ENCODE assay signal across 1 cellular context in genomic region chr1:150267896-150268295, GRCh38.
TF ChIP-seq lines count a peak whose summit lies in the region.

No MANE protein-coding gene starts in this region.

TF ChIP-seq in GM12878, 131 proteins besides CTCF, POLR2A, EP300 and RAD21:
- TF ChIP-seq RELB (IDR thresholded peaks at IDR 0.05; ENCODE audit: low read depth), result no peak
- no peak for TF ChIP-seq FOS (IDR thresholded peaks at IDR 0.05; ENCODE audit: borderline replicate concordance, extremely low read depth, insufficient read length)
- TF ChIP-seq PAX8 (IDR thresholded peaks at IDR 0.05), result no peak
- no peak for TF ChIP-seq ATF3 (IDR thresholded peaks at IDR 0.05; ENCODE audit: borderline replicate concordance, extremely low read depth, low read depth, low read length)
- TF ChIP-seq POU2F2 (IDR thresholded peaks at IDR 0.05; ENCODE audit: borderline replicate concordance, low read depth, low read length), result no peak
- no peak for TF ChIP-seq ZBTB40 (IDR thresholded peaks at IDR 0.05; ENCODE audit: borderline replicate concordance)
- TF ChIP-seq POLR2AphosphoS5 (IDR thresholded peaks at IDR 0.05; ENCODE audit: low read length), result no peak
- no peak for TF ChIP-seq HDAC2 (IDR thresholded peaks at IDR 0.05)
- TF ChIP-seq ZNF274 (IDR thresholded peaks at IDR 0.05; ENCODE audit: insufficient read depth, insufficient read length), result no peak
- TF ChIP-seq BACH1 (IDR thresholded peaks at IDR 0.05; ENCODE audit: borderline replicate concordance), result no peak
- TF ChIP-seq ZNF592 (IDR thresholded peaks at IDR 0.05), result no peak
- no peak for TF ChIP-seq SMARCA5 (IDR thresholded peaks at IDR 0.05)
- TF ChIP-seq BMI1 (IDR thresholded peaks at IDR 0.05; ENCODE audit: borderline replicate concordance), result no peak
- TF ChIP-seq, protein P1, sequence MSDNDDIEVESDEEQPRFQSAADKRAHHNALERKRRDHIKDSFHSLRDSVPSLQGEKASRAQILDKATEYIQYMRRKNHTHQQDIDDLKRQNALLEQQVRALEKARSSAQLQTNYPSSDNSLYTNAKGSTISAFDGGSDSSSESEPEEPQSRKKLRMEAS (IDR thresholded peaks at IDR 0.05; ENCODE audit: low read depth, low read length), result no peak
- TF ChIP-seq POLR2AphosphoS2 (IDR thresholded peaks at IDR 0.05; ENCODE audit: low read depth, low read length), result no peak
- no peak for TF ChIP-seq FOXM1 (IDR thresholded peaks at IDR 0.05; ENCODE audit: low read depth, low read length)
- TF ChIP-seq, protein P2, sequence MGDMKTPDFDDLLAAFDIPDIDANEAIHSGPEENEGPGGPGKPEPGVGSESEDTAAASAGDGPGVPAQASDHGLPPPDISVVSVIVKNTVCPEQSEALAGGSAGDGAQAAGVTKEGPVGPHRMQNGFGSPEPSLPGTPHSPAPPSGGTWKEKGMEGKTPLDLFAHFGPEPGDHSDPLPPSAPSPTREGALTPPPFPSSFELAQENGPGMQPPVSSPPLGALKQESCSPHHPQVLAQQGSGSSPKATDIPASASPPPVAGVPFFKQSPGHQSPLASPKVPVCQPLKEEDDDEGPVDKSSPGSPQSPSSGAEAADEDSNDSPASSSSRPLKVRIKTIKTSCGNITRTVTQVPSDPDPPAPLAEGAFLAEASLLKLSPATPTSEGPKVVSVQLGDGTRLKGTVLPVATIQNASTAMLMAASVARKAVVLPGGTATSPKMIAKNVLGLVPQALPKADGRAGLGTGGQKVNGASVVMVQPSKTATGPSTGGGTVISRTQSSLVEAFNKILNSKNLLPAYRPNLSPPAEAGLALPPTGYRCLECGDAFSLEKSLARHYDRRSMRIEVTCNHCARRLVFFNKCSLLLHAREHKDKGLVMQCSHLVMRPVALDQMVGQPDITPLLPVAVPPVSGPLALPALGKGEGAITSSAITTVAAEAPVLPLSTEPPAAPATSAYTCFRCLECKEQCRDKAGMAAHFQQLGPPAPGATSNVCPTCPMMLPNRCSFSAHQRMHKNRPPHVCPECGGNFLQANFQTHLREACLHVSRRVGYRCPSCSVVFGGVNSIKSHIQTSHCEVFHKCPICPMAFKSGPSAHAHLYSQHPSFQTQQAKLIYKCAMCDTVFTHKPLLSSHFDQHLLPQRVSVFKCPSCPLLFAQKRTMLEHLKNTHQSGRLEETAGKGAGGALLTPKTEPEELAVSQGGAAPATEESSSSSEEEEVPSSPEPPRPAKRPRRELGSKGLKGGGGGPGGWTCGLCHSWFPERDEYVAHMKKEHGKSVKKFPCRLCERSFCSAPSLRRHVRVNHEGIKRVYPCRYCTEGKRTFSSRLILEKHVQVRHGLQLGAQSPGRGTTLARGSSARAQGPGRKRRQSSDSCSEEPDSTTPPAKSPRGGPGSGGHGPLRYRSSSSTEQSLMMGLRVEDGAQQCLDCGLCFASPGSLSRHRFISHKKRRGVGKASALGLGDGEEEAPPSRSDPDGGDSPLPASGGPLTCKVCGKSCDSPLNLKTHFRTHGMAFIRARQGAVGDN (IDR thresholded peaks at IDR 0.05), result no peak
- TF ChIP-seq NR2F1 (conservative IDR thresholded peaks at IDR 0.05), result no peak
